9 cellular contexts compared by ENCODE assay signal in genomic region chr4:110621328-110621812, GRCh38. TPM values are rescaled to one million over a fixed set of nuclear protein-coding genes. Genes with fewer than 3 reads are reported as not detected.
DNase-seq lines count a peak whose midpoint lies in the region; ATAC-seq and TF ChIP-seq lines count a peak whose summit lies in the region.
"Had no signal": no experiment of that assay in that cellular context is flagged by ENCODE, and none has a peak within 500 bp of the region (broad histone marks: within the 10 kb centered on the region; RNA-seq: fewer than 3 reads in every experiment).

No MANE protein-coding gene starts in this region.

- H4K20me1 ChIP-seq in neural progenitor cell (ENCODE audit: low read depth): peaks cover 63% of the 10 kb centered on the region

- H3K36me3 Mint-ChIP-seq in Caco-2 (ENCODE audit: insufficient read depth, unreplicated experiment) (peaks cover 99% of the 10 kb centered on the region), endodermal cell (ENCODE audit: low read depth) (peaks cover 9% of the 10 kb centered on the region), neural progenitor cell (no peaks in the 10 kb centered on the region)

- peaks cover 45% of the 10 kb centered on the region for H3F3A ChIP-seq in neural progenitor cell (ENCODE audit: low read depth)

- intact Hi-C loops in Caco-2 (cut with micrococcal nuclease; ENCODE audit: unreplicated experiment): loop anchor here (1.0 to 10.0 kb wide), 2 partner anchors 349 to 427 kb away; partner anchors contain the start of gene ELOVL6

- H3K27me3 Mint-ChIP-seq in Caco-2 (ENCODE audit: insufficient read depth, unreplicated experiment) (no peaks in the 10 kb centered on the region), endodermal cell (ENCODE audit: insufficient read depth) (peaks cover 44% of the 10 kb centered on the region), neural progenitor cell (ENCODE audit: insufficient read depth, low read depth) (peaks cover 94% of the 10 kb centered on the region)

- H3K9me3 ChIP-seq in Caco-2 (no peaks in the 10 kb centered on the region), endodermal cell (ENCODE audit: control insufficient read depth, low read length) (no peaks in the 10 kb centered on the region), neural progenitor cell (ENCODE audit: low read depth) (no peaks in the 10 kb centered on the region)
- H3K9me3 ChIP-seq: adrenal gland had no signal

- 0% methylated on average over 1 to 40 of the region's 40 CpGs for WGBS in endodermal cell (ENCODE audit: insufficient coverage in 1 of 2, insufficient read length in 1 of 2), 2 experiments

- H3K4me3 Mint-ChIP-seq in Caco-2 (ENCODE audit: unreplicated experiment): peak overlapping the region; percentile 92
- peak overlapping the region; percentile 97 for H3K4me3 Mint-ChIP-seq in endodermal cell
- peak overlapping the region; percentile 71 for H3K4me3 Mint-ChIP-seq in neural progenitor cell

- no TSS peak for BruUV-seq in Caco-2 (replicated peaks; lab: Mats Ljungman, UMichigan)

- no peaks in the 10 kb centered on the region for H3K79me2 ChIP-seq in neural progenitor cell (ENCODE audit: low read depth)

- CTCF ChIA-PET in Caco-2 (lab: Charles Lee): interaction anchor here (0.5 to 0.6 kb wide), 3 partner anchors 13 to 172 kb away, joined by 3 to 4 read pairs (median 4); no protein-coding TSS in a partner anchor

- no peak for TF ChIP-seq CTCF in Caco-2 (IDR thresholded peaks at IDR 0.05; ENCODE audit: insufficient read depth in 1 of 2, low read depth in 1 of 2, low read length in 1 of 2, severe bottlenecking in 1 of 2, unreplicated experiment in 1 of 2)
- no peak for TF ChIP-seq CTCF in endodermal cell (conservative IDR thresholded peaks at IDR 0.05)
- TF ChIP-seq CTCF in neural progenitor cell (IDR thresholded peaks at IDR 0.05): no peak

- DNase-seq in Caco-2 (no peak), endodermal cell (no peak), neural progenitor cell (ENCODE audit: low spot score) (no peak), occipital lobe (lab: John Stamatoyannopoulos, UW) (no peak), pons (ENCODE audit: low spot score) (no peak)
- no peak for DNase-seq in stimulated activated CD4-positive, alpha-beta T cell treated with anti-CD3 and anti-CD28 coated beads, Interleukin-2, amount 100 ng/mL, for 48 hours
- DNase-seq in NK-92 treated with Interleukin-12 subunit alpha and Interleukin-12 subunit beta, amount 100 ng/mL, for 24 hours (lab: John Stamatoyannopoulos, UW): no peak
- DNase-seq: adrenal gland had no signal

- peaks cover 37% of the 10 kb centered on the region for H3K4me1 ChIP-seq in Caco-2
- H3K4me1 ChIP-seq in endodermal cell (ENCODE audit: control insufficient read depth, insufficient read depth, low read length): peaks cover 7% of the 10 kb centered on the region
- H3K4me1 ChIP-seq in neural progenitor cell: peaks cover 41% of the 10 kb centered on the region

- H3K27ac Mint-ChIP-seq in Caco-2 (ENCODE audit: unreplicated experiment) (peak overlapping the region; percentile 86), endodermal cell (peak overlapping the region; percentile 99), neural progenitor cell (no peak overlapping the region)

- H3K4me2 ChIP-seq in neural progenitor cell: peak overlapping the region; percentile 81

- no peaks in the 10 kb centered on the region for H3K9me3 Mint-ChIP-seq in Caco-2 (ENCODE audit: unreplicated experiment)
- no peaks in the 10 kb centered on the region for H3K9me3 Mint-ChIP-seq in endodermal cell
- peaks cover 6% of the 10 kb centered on the region for H3K9me3 Mint-ChIP-seq in neural progenitor cell

- no peaks in the 10 kb centered on the region for H3K27me3 ChIP-seq in Caco-2 (replicated peaks; ENCODE audit: control insufficient read depth, insufficient read depth, low read length)
- peaks cover 18% of the 10 kb centered on the region for H3K27me3 ChIP-seq in endodermal cell (ENCODE audit: control insufficient read depth, insufficient read depth, low read length, poor library complexity, severe bottlenecking)
- peaks cover 100% of the 10 kb centered on the region for H3K27me3 ChIP-seq in neural progenitor cell

- POLR2A ChIA-PET in Caco-2 (lab: Charles Lee): interaction anchor here (0.7 kb wide), 2 partner anchors 144 to 257 kb away, joined by 4 to 7 read pairs; no protein-coding TSS in a partner anchor

- peaks cover 33% of the 10 kb centered on the region for H3K4me1 Mint-ChIP-seq in Caco-2 (ENCODE audit: low read depth, unreplicated experiment)
- peaks cover 58% of the 10 kb centered on the region for H3K4me1 Mint-ChIP-seq in endodermal cell
- peaks cover 43% of the 10 kb centered on the region for H3K4me1 Mint-ChIP-seq in neural progenitor cell

- H3K9ac ChIP-seq in endodermal cell (ENCODE audit: extremely low read depth, low read length, poor library complexity, severe bottlenecking) (peak overlapping the region; percentile 100), neural progenitor cell (no peak overlapping the region)

- H3K4me3 ChIP-seq in Caco-2 (ENCODE audit: low read depth, low read length): peak overlapping the region; percentile 58
- H3K4me3 ChIP-seq in endodermal cell (ENCODE audit: low read length): peak overlapping the region; percentile 90
- H3K4me3 ChIP-seq in neural progenitor cell: peak overlapping the region; percentile 53

- no peak overlapping the region for H2AFZ ChIP-seq in neural progenitor cell (replicated peaks)

- peak; percentile 7 for ATAC-seq in HG02943 (IDR thresholded peaks at IDR 0.05; ENCODE audit: low read depth, unreplicated experiment)

- H3K36me3 ChIP-seq in Caco-2 (ENCODE audit: control insufficient read depth, insufficient read depth, low read length) (peaks cover 6% of the 10 kb centered on the region), endodermal cell (ENCODE audit: control insufficient read depth, insufficient read depth, low read length) (peaks cover 12% of the 10 kb centered on the region), neural progenitor cell (no peaks in the 10 kb centered on the region)
- H3K36me3 ChIP-seq: adrenal gland had no signal

- H3K27ac ChIP-seq in endodermal cell (ENCODE audit: low read depth, low read length): peak overlapping the region; percentile 11
- no peak overlapping the region for H3K27ac ChIP-seq in neural progenitor cell
- H3K27ac ChIP-seq: adrenal gland had no signal

RNA-seq across cellular contexts. Expression of gene PITX2, which starts 1.5 kb away (rescaled TPM):
- 76.8 and 82.8 TPM in 2 replicates for total RNA-seq in Caco-2 (2022)
- 10 to 100 TPM; 28.8 to 32.7 TPM for total RNA-seq in endodermal cell
- polyA plus RNA-seq in endodermal cell (2013, experiment 1 of 2): 27.2 TPM
- 34.7 TPM for polyA plus RNA-seq in endodermal cell (2013, experiment 2 of 2)
- total RNA-seq in neural progenitor cell (ENCODE audit: low replicate concordance): 0.59 and 1.6 TPM in 2 replicates
- not detected for total RNA-seq in occipital lobe
- total RNA-seq: adrenal gland had no signal
- polyA plus RNA-seq: adrenal gland had no signal

Comparison
In these comparisons a context has a peak if more than half of its experiments do, and no peak if none do; other contexts are left out.
1. RNA of gene PITX2, which starts 1.5 kb away (total RNA-seq): 76.8 to 82.8 TPM in Caco-2 and 28.8 to 32.7 TPM in endodermal cell; 0.59 to 1.6 TPM in neural progenitor cell and not detected in occipital lobe (single experiment); every median in the first group is over 10 times any median in the second.
2. Peak in every context shown above with its lines, with median percentiles within 50 percentile points of each other: H3K4me3 ChIP-seq and H3K4me3 Mint-ChIP-seq.